In genomic region chr2:149017116-149017985, GRCh38 we compare ENCODE assay signal across 8 cellular contexts. TPM values are rescaled to one million over a fixed set of nuclear protein-coding genes. Genes with fewer than 3 reads are reported as not detected.
DNase-seq lines count a peak whose midpoint lies in the region; ATAC-seq and TF ChIP-seq lines count a peak whose summit lies in the region.

No MANE protein-coding gene starts in this region.

- H3K4me3 Mint-ChIP-seq in nephron, result no peak overlapping the region
- no peak overlapping the region for H3K4me3 Mint-ChIP-seq in stimulated activated naive B cell treated with anti-CD40 and anti-IgM and Interleukin-4, amounts not matched to agents 10 μg/mL and 1 μg/mL and 100 μg/mL, for 72 hours

- peaks cover 0 to 31% (median 0%) of the 10 kb centered on the region in 4 donors for H3K27me3 ChIP-seq in esophagus squamous epithelium

- peak; percentile 72 for TF ChIP-seq CTCF in GM12874 (IDR thresholded peaks at IDR 0.05; ENCODE audit: insufficient read depth, low read depth, low read length)
- peak; percentile 64 to 88 (median 84) for TF ChIP-seq CTCF in esophagus squamous epithelium (IDR thresholded peaks at IDR 0.05)
- peak; percentile 87 to 93 (median 88) for TF ChIP-seq CTCF in nephron (IDR thresholded peaks at IDR 0.05; ENCODE audit: unreplicated experiment in 3 of 3)

- DNase-seq in KG1 (lab: John Stamatoyannopoulos, UW), result peak; percentile 53
- DNase-seq in OCI-M1 (lab: John Stamatoyannopoulos, UW), result peak; percentile 80
- DNase-seq in activated T-cell treated with anti-CD3 and anti-CD28 coated beads for 48 hours (ENCODE audit: low read depth), result peak; percentile 54
- DNase-seq in esophagus squamous epithelium (lab: John Stamatoyannopoulos, UW), result no peak
- peak; percentile 52 for DNase-seq in stimulated activated naive B cell treated with anti-CD40 and anti-IgM and Interleukin-4, amounts not matched to agents 10 μg/mL and 1 μg/mL and 100 μg/mL, for 72 hours

- H3K36me3 ChIP-seq in esophagus squamous epithelium, result no peaks in the 10 kb centered on the region

- no peaks in the 10 kb centered on the region for H3K9me3 ChIP-seq in esophagus squamous epithelium

- H3K27ac Mint-ChIP-seq in nephron, result peak overlapping the region in 1 of 3 experiments; percentile 5
- no peak overlapping the region for H3K27ac Mint-ChIP-seq in stimulated activated naive B cell treated with anti-CD40 and anti-IgM and Interleukin-4, amounts not matched to agents 10 μg/mL and 1 μg/mL and 100 μg/mL, for 72 hours

- 45 to 47% methylated on average over 14 of the region's 14 CpGs for WGBS in esophagus squamous epithelium, 2 donors

- H3K36me3 Mint-ChIP-seq in nephron (ENCODE audit: low read depth), result peaks cover under 1% of the 10 kb centered on the region
- H3K36me3 Mint-ChIP-seq in stimulated activated naive B cell treated with anti-CD40 and anti-IgM and Interleukin-4, amounts not matched to agents 10 μg/mL and 1 μg/mL and 100 μg/mL, for 72 hours, result no peaks in the 10 kb centered on the region

- intact Hi-C loops in esophagus squamous epithelium (cut with DNase I), result loop anchor here (5.0 kb wide), 1 partner anchor 540 kb away; no protein-coding TSS in a partner anchor

- no peak for TF ChIP-seq POLR2A in esophagus squamous epithelium (IDR thresholded peaks at IDR 0.05)

- peaks cover 0 to 27% (median 7%) of the 10 kb centered on the region in 3 donors for H3K4me1 ChIP-seq in esophagus squamous epithelium

- H3K9me3 Mint-ChIP-seq in nephron, result no peaks in the 10 kb centered on the region
- no peaks in the 10 kb centered on the region for H3K9me3 Mint-ChIP-seq in stimulated activated naive B cell treated with anti-CD40 and anti-IgM and Interleukin-4, amounts not matched to agents 10 μg/mL and 1 μg/mL and 100 μg/mL, for 72 hours

- H3K4me1 Mint-ChIP-seq in nephron, result peaks cover 48% of the 10 kb centered on the region
- peaks cover 16 to 18% of the 10 kb centered on the region in 2 donors for H3K4me1 Mint-ChIP-seq in stimulated activated naive B cell treated with anti-CD40 and anti-IgM and Interleukin-4, amounts not matched to agents 10 μg/mL and 1 μg/mL and 100 μg/mL, for 72 hours

- H3K27ac ChIP-seq in esophagus squamous epithelium, result no peak overlapping the region

- ATAC-seq in stimulated activated naive B cell treated with anti-CD40 and anti-IgM and Interleukin-4, amounts not matched to agents 10 μg/mL and 1 μg/mL and 100 μg/mL, for 72 hours (replicated peaks), result peak; percentile 73 to 74
- ATAC-seq in GM19324 (IDR thresholded peaks at IDR 0.05; ENCODE audit: low FRiP score, unreplicated experiment), result no peak

- H3K27me3 Mint-ChIP-seq in nephron (ENCODE audit: low read depth), result no peaks in the 10 kb centered on the region
- peaks cover 14 to 19% of the 10 kb centered on the region in 2 donors for H3K27me3 Mint-ChIP-seq in stimulated activated naive B cell treated with anti-CD40 and anti-IgM and Interleukin-4, amounts not matched to agents 10 μg/mL and 1 μg/mL and 100 μg/mL, for 72 hours

- H3K4me3 ChIP-seq in esophagus squamous epithelium, result no peak overlapping the region

RNA-seq across cellular contexts. Expression of gene LYPD6B, which starts 21.1 kb away (rescaled TPM):
- total RNA-seq in esophagus squamous epithelium, result 1 to 10 TPM; 3.1 to 9.2 (median 7.6) TPM
